ENCODE assay signal across 22 cellular contexts in the genomic region with DNA sequence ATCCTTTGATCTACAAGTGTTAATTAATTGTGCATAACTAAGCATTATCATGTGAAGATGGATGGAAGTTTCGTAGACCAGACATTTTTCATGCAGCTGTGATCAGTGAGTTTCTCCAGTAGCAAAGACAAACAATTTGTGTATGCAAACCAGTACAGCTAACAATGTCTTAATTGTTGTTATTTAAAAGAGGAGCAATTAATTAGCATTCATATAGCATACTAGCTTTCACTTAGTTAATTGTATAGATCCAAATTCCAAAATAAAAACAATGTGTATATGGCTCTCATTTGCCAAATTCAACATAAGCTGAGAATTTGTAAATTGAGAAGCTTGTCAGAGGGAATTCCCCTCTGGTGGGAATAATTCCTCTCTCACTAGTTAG. TPM values are rescaled to one million over a fixed set of nuclear protein-coding genes. Genes with fewer than 3 reads are reported as not detected.
A peak's percentile ranks its signal among the peaks of the same experiment; 100 is the strongest.
DNase-seq lines count a peak whose midpoint lies in the region; ATAC-seq and TF ChIP-seq lines count a peak whose summit lies in the region.
"Had no signal": no experiment of that assay in that cellular context is flagged by ENCODE, and none has a peak within 500 bp of the region (broad histone marks: within the 10 kb centered on the region; RNA-seq: fewer than 3 reads in every experiment).

No MANE protein-coding gene starts in this region.

- ATAC-seq in GM23338 (no peak), T-helper 17 cell (no peak), GM18505 (IDR thresholded peaks at IDR 0.05; ENCODE audit: unreplicated experiment) (no peak)
- ATAC-seq: PC-3 had no signal

- TF ChIP-seq CTCF in GM23338 (conservative IDR thresholded peaks at IDR 0.05; ENCODE audit: low read depth in 2 of 2), result no peak
- TF ChIP-seq CTCF in ovary (IDR thresholded peaks at IDR 0.05), result no peak

- H3K9me3 ChIP-seq in T-helper 17 cell (ENCODE audit: control insufficient read depth, low read length, poor library complexity, severe bottlenecking), result no peaks in the 10 kb centered on the region
- H3K9me3 ChIP-seq in ovary, result no peaks in the 10 kb centered on the region

- intact Hi-C loops in ovary (cut with DNase I), result no loop called here

- H3K36me3 ChIP-seq in GM23338 (ENCODE audit: insufficient read depth), result no peaks in the 10 kb centered on the region; the same call in 1 of the 2 replicates
- H3K36me3 ChIP-seq in ovary, result no peaks in the 10 kb centered on the region

- TF ChIP-seq POLR2A in GM18505 (IDR thresholded peaks at IDR 0.05; ENCODE audit: borderline replicate concordance, extremely low read depth, insufficient read depth, insufficient read length) (no peak), ovary (IDR thresholded peaks at IDR 0.05) (no peak)

- no peaks in the 10 kb centered on the region for H3K27me3 ChIP-seq in GM23338 (ENCODE audit: insufficient read depth)
- H3K27me3 ChIP-seq in layer of hippocampus (ENCODE audit: control insufficient read depth, insufficient read depth, low read length), result no peaks in the 10 kb centered on the region
- H3K27me3 ChIP-seq in ovary, result no peaks in the 10 kb centered on the region

- H3K27ac ChIP-seq in GM23338 (ENCODE audit: low read depth) (no peak overlapping the region), layer of hippocampus (ENCODE audit: low read depth, low read length) (peak overlapping the region; percentile 83), ovary (no peak overlapping the region)
- H3K27ac ChIP-seq: KMS-11, RWPE1 had no signal

- 0 out of 2 replicates have a peak, but pooled peaks cover 3% of the 10 kb centered on the region for H3F3A ChIP-seq in GM23338 (replicated peaks; ENCODE audit: low read depth)

- 0 out of 2 replicates have a peak overlapping the region, but pooled peaks have one; percentile 37 for H3K4me2 ChIP-seq in GM23338
- H3K4me2 ChIP-seq: KMS-11 had no signal

- H3K4me1 ChIP-seq in GM23338 (ENCODE audit: insufficient read depth) (peaks cover 14% of the 10 kb centered on the region; the same call in 1 of the 2 replicates), ovary (ENCODE audit: insufficient read depth) (no peaks in the 10 kb centered on the region)

- H4K20me1 ChIP-seq in GM23338 (replicated peaks; ENCODE audit: insufficient read depth), result no peaks in the 10 kb centered on the region

- DNase-seq in GM23338 (ENCODE audit: low spot score), result no peak
- DNase-seq in T-helper 17 cell, result no peak
- DNase-seq in putamen (ENCODE audit: low spot score), result peak; percentile 72
- no peak for DNase-seq in DMS153 treated with DMSO at 0.1 percent for 48 hours (lab: John Stamatoyannopoulos, UW; ENCODE audit: unreplicated experiment)
- DNase-seq in ovary, result no peak
- DNase-seq: ACHN, COR-L47, GDM1, HFFc6, MV-4-11, NCI-H1417, NCI-H187, NCI-H2107, NCI-H2227 treated with DMSO at 0.1 percent for 48 hours, NCI-H524, PC-3, SIG-M5 had no signal

- no peaks in the 10 kb centered on the region for H3K79me2 ChIP-seq in GM23338 (replicated peaks; ENCODE audit: insufficient read depth)

- H2AFZ ChIP-seq in GM23338, result no peak overlapping the region

- H3K4me1 Mint-ChIP-seq in GM23338 (peaks cover 14% of the 10 kb centered on the region; the same call in 2 of the 3 replicates), T-helper 17 cell (peaks cover 51% of the 10 kb centered on the region)

- no peak overlapping the region for H3K27ac Mint-ChIP-seq in GM23338
- H3K27ac Mint-ChIP-seq in T-helper 17 cell, result peak overlapping the region; percentile 88
- H3K27ac Mint-ChIP-seq: CD14-positive monocyte, HFFc6 had no signal

- TF ChIP-seq EP300 in ovary (IDR thresholded peaks at IDR 0.05), result no peak

- H3K4me3 Mint-ChIP-seq in GM23338 (no peak overlapping the region), T-helper 17 cell (no peak overlapping the region)
- H3K4me3 Mint-ChIP-seq: CD14-positive monocyte, HFFc6 had no signal

- no peaks in the 10 kb centered on the region for H3K27me3 Mint-ChIP-seq in GM23338 (ENCODE audit: insufficient read depth, low read depth, poor library complexity)
- no peaks in the 10 kb centered on the region for H3K27me3 Mint-ChIP-seq in T-helper 17 cell

- 44 to 64% (median 57%) methylated on average over 1 of the region's 1 CpG for WGBS in ovary, 3 donors

- H3K4me3 ChIP-seq in GM23338, result no peak overlapping the region
- H3K4me3 ChIP-seq in ovary, result no peak overlapping the region

- H3K36me3 Mint-ChIP-seq in GM23338 (ENCODE audit: low read depth), result peaks cover 6% of the 10 kb centered on the region; the same call in 2 of the 3 replicates
- peaks cover 10% of the 10 kb centered on the region for H3K36me3 Mint-ChIP-seq in T-helper 17 cell (ENCODE audit: low read depth)
- H3K36me3 Mint-ChIP-seq: CD14-positive monocyte had no signal

- H3K9me3 Mint-ChIP-seq in GM23338, result no peaks in the 10 kb centered on the region; the same call in 2 of the 3 replicates
- H3K9me3 Mint-ChIP-seq: HFFc6 had no signal

- no peaks in the 10 kb centered on the region for H3K9me2 ChIP-seq in GM23338 (ENCODE audit: insufficient read depth)

TF ChIP-seq in GM23338, 12 proteins besides CTCF, POLR2A, EP300 and RAD21 (continues in another document):
- no peak for TF ChIP-seq EZH2phosphoT487 (IDR thresholded peaks at IDR 0.05; ENCODE audit: unreplicated experiment)
- TF ChIP-seq POLR2AphosphoS5 (IDR thresholded peaks at IDR 0.05; ENCODE audit: low read depth), result no peak
- TF ChIP-seq, protein P1, sequence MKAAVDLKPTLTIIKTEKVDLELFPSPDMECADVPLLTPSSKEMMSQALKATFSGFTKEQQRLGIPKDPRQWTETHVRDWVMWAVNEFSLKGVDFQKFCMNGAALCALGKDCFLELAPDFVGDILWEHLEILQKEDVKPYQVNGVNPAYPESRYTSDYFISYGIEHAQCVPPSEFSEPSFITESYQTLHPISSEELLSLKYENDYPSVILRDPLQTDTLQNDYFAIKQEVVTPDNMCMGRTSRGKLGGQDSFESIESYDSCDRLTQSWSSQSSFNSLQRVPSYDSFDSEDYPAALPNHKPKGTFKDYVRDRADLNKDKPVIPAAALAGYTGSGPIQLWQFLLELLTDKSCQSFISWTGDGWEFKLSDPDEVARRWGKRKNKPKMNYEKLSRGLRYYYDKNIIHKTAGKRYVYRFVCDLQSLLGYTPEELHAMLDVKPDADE (IDR thresholded peaks at IDR 0.05), result no peak
- TF ChIP-seq JUNB (IDR thresholded peaks at IDR 0.05; ENCODE audit: unreplicated experiment), result no peak
- no peak for TF ChIP-seq ZNF114 (CRISPR knock-in tag; IDR thresholded peaks at IDR 0.05)
- no peak for TF ChIP-seq CREB1 (CRISPR knock-in tag; IDR thresholded peaks at IDR 0.05; ENCODE audit: low read depth)
- TF ChIP-seq NANOG (IDR thresholded peaks at IDR 0.05; ENCODE audit: borderline replicate concordance), result no peak
- TF ChIP-seq STAT1 (IDR thresholded peaks at IDR 0.05; ENCODE audit: unreplicated experiment), result no peak
- no peak for TF ChIP-seq ZNF331 (CRISPR knock-in tag; IDR thresholded peaks at IDR 0.05; ENCODE audit: low read depth)
- TF ChIP-seq EZH2 (IDR thresholded peaks at IDR 0.05; ENCODE audit: low read depth, unreplicated experiment), result no peak

RNA-seq across cellular contexts. Expression of gene PRKCQ, which starts 22.6 kb away (rescaled TPM):
- 27.5 and 28.5 TPM in 2 replicates for total RNA-seq in GM23338 (2014; rRNA removed; shearing (Covaris generic))
- polyA plus RNA-seq in GM23338 (2016; fragmentation: Nextera tagmentation; extraction: Ambion mirVana), result 10.8 and 12.6 TPM in 2 replicates
- 10 to 100 TPM; 66.3 to 70.0 TPM for total RNA-seq in T-helper 17 cell
- total RNA-seq in ovary, result 1 to 10 TPM in 4 of 7 donors, under 1 TPM in 3; 0.71 to 3.6 (median 1.1) TPM
- polyA plus RNA-seq in ovary, result 1 to 10 TPM in 1 of 2 donors, under 1 TPM in 1; 0.90 to 3.0 TPM
- total RNA-seq: HFFc6, PC-3 had no signal
